1 cellular context compared by ENCODE assay signal in the genomic region with DNA sequence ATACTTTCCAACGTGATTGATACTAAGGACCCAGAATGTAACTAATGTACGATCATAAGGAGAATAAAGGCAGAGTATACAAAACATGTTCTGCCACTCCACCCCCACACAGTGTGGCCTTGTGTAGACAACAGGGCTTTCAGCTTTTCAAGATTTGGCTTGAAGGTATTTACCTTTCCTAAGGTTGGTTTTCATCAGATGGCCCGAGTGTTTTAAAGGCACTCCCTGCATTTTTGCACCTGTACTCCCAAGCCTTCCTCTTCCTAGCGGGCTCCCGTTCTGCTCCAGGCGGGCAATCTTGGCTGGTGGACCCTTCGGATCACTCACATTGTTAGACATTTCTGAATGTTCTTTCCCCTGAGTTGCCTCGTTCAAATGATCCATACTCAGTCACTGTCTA.
TF ChIP-seq lines count a peak whose summit lies in the region.

No MANE protein-coding gene starts in this region.

TF ChIP-seq in HepG2, 621 proteins besides CTCF, POLR2A, EP300 and RAD21:
- no peak for TF ChIP-seq GATA4 (IDR thresholded peaks at IDR 0.05; ENCODE audit: borderline replicate concordance, low read depth)
- TF ChIP-seq, protein P1, sequence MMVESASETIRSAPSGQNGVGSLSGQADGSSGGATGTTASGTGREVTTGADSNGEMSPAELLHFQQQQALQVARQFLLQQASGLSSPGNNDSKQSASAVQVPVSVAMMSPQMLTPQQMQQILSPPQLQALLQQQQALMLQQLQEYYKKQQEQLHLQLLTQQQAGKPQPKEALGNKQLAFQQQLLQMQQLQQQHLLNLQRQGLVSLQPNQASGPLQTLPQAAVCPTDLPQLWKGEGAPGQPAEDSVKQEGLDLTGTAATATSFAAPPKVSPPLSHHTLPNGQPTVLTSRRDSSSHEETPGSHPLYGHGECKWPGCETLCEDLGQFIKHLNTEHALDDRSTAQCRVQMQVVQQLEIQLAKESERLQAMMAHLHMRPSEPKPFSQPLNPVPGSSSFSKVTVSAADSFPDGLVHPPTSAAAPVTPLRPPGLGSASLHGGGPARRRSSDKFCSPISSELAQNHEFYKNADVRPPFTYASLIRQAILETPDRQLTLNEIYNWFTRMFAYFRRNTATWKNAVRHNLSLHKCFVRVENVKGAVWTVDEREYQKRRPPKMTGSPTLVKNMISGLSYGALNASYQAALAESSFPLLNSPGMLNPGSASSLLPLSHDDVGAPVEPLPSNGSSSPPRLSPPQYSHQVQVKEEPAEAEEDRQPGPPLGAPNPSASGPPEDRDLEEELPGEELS (CRISPR knock-in tag; IDR thresholded peaks at IDR 0.05), result no peak
- TF ChIP-seq ZFX (CRISPR knock-in tag; IDR thresholded peaks at IDR 0.05; ENCODE audit: low read depth), result no peak
- TF ChIP-seq, protein P2, sequence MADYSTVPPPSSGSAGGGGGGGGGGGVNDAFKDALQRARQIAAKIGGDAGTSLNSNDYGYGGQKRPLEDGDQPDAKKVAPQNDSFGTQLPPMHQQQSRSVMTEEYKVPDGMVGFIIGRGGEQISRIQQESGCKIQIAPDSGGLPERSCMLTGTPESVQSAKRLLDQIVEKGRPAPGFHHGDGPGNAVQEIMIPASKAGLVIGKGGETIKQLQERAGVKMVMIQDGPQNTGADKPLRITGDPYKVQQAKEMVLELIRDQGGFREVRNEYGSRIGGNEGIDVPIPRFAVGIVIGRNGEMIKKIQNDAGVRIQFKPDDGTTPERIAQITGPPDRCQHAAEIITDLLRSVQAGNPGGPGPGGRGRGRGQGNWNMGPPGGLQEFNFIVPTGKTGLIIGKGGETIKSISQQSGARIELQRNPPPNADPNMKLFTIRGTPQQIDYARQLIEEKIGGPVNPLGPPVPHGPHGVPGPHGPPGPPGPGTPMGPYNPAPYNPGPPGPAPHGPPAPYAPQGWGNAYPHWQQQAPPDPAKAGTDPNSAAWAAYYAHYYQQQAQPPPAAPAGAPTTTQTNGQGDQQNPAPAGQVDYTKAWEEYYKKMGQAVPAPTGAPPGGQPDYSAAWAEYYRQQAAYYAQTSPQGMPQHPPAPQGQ (CRISPR knock-in tag; IDR thresholded peaks at IDR 0.05; ENCODE audit: borderline replicate concordance), result no peak
- no peak for TF ChIP-seq SALL1 (CRISPR knock-in tag; IDR thresholded peaks at IDR 0.05)
- TF ChIP-seq ZIK1 (CRISPR knock-in tag; IDR thresholded peaks at IDR 0.05; ENCODE audit: borderline replicate concordance, low read depth), result no peak
- TF ChIP-seq JUND (CRISPR knock-in tag; IDR thresholded peaks at IDR 0.05), result no peak
- TF ChIP-seq ZNF547 (CRISPR knock-in tag; IDR thresholded peaks at IDR 0.05), result no peak
- no peak for TF ChIP-seq SNAI1 (CRISPR knock-in tag; IDR thresholded peaks at IDR 0.05; ENCODE audit: borderline replicate concordance)
- no peak for TF ChIP-seq DNMT3B (CRISPR knock-in tag; conservative IDR thresholded peaks at IDR 0.05)
- no peak for TF ChIP-seq NFYC (CRISPR knock-in tag; IDR thresholded peaks at IDR 0.05)
- TF ChIP-seq, protein P3, sequence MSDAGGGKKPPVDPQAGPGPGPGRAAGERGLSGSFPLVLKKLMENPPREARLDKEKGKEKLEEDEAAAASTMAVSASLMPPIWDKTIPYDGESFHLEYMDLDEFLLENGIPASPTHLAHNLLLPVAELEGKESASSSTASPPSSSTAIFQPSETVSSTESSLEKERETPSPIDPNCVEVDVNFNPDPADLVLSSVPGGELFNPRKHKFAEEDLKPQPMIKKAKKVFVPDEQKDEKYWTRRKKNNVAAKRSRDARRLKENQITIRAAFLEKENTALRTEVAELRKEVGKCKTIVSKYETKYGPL (CRISPR knock-in tag; IDR thresholded peaks at IDR 0.05), result no peak
- TF ChIP-seq ZSCAN29 (CRISPR knock-in tag; conservative IDR thresholded peaks at IDR 0.05), result no peak
